Comparison of ENCODE assay signal across 2 cellular contexts in the genomic region with DNA sequence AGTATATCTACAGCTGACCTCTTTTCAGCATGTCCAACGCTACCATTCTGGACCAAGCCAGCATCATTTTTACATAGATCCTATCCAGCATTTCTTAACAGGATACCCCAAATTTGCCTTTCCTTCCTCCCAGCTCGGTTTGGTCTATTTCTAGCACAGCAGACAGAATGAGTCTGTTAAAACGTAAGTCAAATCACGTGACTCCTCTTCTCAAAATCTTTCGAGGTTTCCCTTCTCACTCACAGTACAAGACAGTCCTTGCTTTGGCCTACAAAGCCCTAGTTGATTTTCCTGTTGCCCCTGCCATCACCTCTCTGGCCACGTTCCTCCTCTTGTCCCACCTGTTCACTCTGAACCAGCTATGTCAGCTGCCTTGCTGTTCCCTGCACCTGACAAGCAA.
A peak's percentile ranks its signal among the peaks of the same experiment; 100 is the strongest.
TF ChIP-seq lines count a peak whose summit lies in the region.

No MANE protein-coding gene starts in this region.

TF ChIP-seq in HepG2, 621 proteins besides CTCF, POLR2A, EP300 and RAD21:
- TF ChIP-seq HDAC6 (IDR thresholded peaks at IDR 0.05; ENCODE audit: low read depth, low read length) = no peak
- no peak for TF ChIP-seq ZNF619 (CRISPR knock-in tag; IDR thresholded peaks at IDR 0.05)
- TF ChIP-seq, protein P1, sequence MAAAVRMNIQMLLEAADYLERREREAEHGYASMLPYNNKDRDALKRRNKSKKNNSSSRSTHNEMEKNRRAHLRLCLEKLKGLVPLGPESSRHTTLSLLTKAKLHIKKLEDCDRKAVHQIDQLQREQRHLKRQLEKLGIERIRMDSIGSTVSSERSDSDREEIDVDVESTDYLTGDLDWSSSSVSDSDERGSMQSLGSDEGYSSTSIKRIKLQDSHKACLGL (CRISPR knock-in tag; IDR thresholded peaks at IDR 0.05) = no peak
- TF ChIP-seq RAD51 (IDR thresholded peaks at IDR 0.05; ENCODE audit: borderline replicate concordance) = peak; percentile 67; the same call in 1 of the 2 replicates
- no peak for TF ChIP-seq GZF1 (CRISPR knock-in tag; IDR thresholded peaks at IDR 0.05)
- TF ChIP-seq WIZ (CRISPR knock-in tag; IDR thresholded peaks at IDR 0.05) = no peak
- TF ChIP-seq, protein P2, sequence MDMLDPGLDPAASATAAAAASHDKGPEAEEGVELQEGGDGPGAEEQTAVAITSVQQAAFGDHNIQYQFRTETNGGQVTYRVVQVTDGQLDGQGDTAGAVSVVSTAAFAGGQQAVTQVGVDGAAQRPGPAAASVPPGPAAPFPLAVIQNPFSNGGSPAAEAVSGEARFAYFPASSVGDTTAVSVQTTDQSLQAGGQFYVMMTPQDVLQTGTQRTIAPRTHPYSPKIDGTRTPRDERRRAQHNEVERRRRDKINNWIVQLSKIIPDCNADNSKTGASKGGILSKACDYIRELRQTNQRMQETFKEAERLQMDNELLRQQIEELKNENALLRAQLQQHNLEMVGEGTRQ (IDR thresholded peaks at IDR 0.05; ENCODE audit: low read depth, low read length) = peak; percentile 52; the same call in 1 of the 2 replicates
- TF ChIP-seq, protein P2 (CRISPR knock-in tag; IDR thresholded peaks at IDR 0.05; ENCODE audit: borderline replicate concordance) = no peak
- TF ChIP-seq, protein P3, sequence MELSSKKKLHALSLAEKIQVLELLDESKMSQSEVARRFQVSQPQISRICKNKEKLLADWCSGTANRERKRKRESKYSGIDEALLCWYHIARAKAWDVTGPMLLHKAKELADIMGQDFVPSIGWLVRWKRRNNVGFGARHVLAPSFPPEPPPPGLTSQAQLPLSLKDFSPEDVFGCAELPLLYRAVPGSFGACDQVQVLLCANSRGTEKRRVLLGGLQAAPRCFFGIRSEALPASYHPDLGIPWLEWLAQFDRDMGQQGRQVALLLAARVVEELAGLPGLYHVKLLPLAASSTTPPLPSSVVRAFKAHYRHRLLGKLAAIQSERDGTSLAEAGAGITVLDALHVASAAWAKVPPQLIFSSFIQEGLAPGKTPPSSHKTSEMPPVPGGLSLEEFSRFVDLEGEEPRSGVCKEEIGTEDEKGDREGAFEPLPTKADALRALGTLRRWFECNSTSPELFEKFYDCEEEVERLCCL (CRISPR knock-in tag; IDR thresholded peaks at IDR 0.05; ENCODE audit: borderline replicate concordance) = no peak

TF ChIP-seq in GM12878, 131 proteins besides CTCF, POLR2A, EP300 and RAD21:
- peak; percentile 48; the same call in 1 of the 2 replicates for TF ChIP-seq RAD51 (IDR thresholded peaks at IDR 0.05)
- no peak for TF ChIP-seq YY1 (IDR thresholded peaks at IDR 0.05; ENCODE audit: low read depth, low read length)
